In genomic region chr2:113822087-113822805, GRCh38 we compare ENCODE assay signal across 15 cellular contexts.
"Had no signal": no experiment of that assay in that cellular context is flagged by ENCODE, and none has a peak within 500 bp of the region (broad histone marks: within the 10 kb centered on the region; RNA-seq: fewer than 3 reads in every experiment).

No MANE protein-coding gene starts in this region.

- H3K9me3 Mint-ChIP-seq: activated T-cell treated with anti-CD3 and anti-CD28 coated beads, Interleukin-2, amount 50 U/mL, for 24 hours; endodermal cell had no signal

- FAIRE-seq: bronchial epithelial cell had no signal

- H3K27me3 Mint-ChIP-seq: activated naive CD8-positive, alpha-beta T cell; activated T-cell treated with anti-CD3 and anti-CD28 coated beads, Interleukin-2, amount 50 U/mL, for 24 hours had no signal

- H3K27ac Mint-ChIP-seq: activated naive CD8-positive, alpha-beta T cell; activated T-cell treated with anti-CD3 and anti-CD28 coated beads, Interleukin-2, amount 50 U/mL, for 24 hours; endodermal cell had no signal

- DNase-seq: activated CD4-positive, alpha-beta T cell treated with anti-CD3 and anti-CD28 coated beads, Interleukin-2, amount 50 U/mL, for 4 hours; activated gamma-delta T cell; activated T-cell treated with anti-CD3 and anti-CD28 coated beads, Interleukin-2, amount 50 U/mL, for 24 hours; endodermal cell; foreskin keratinocyte; islet precursor cell; left lung; stimulated activated CD4-positive, alpha-beta T cell treated with anti-CD3 and anti-CD28 coated beads, Interleukin-4, amount 100 ng/mL, for 4 hours; stomach; T-helper 2 cell had no signal

- H3K4me3 Mint-ChIP-seq: activated naive CD8-positive, alpha-beta T cell; activated T-cell treated with anti-CD3 and anti-CD28 coated beads, Interleukin-2, amount 50 U/mL, for 24 hours; endodermal cell had no signal

- H3K4me3 ChIP-seq: ascending aorta, left lung, stomach had no signal

- ATAC-seq: activated CD4-positive, CD25-positive, alpha-beta regulatory T cell treated with anti-CD3 and anti-CD28 coated beads, Interleukin-2, amount 50 U/mL, for 24 hours; esophagus mucosa; foreskin keratinocyte; left lung had no signal
